In genomic region chr2:221361633-221362032, GRCh38 we compare ENCODE assay signal across 11 cellular contexts.
"Had no signal": no experiment of that assay in that cellular context is flagged by ENCODE, and none has a peak within 500 bp of the region (broad histone marks: within the 10 kb centered on the region; RNA-seq: fewer than 3 reads in every experiment).

No MANE protein-coding gene starts in this region.

- ATAC-seq: GM23338, HCT116 had no signal

- H3K4me2 ChIP-seq: GM23338 had no signal

- FAIRE-seq: H1, H54 had no signal

- DNase-seq: GM23248, GOT3, H7, H9, HCEC 1CT, HFFc6 had no signal

- H3K36me3 ChIP-seq: HAP-1 had no signal

- H3K4me3 ChIP-seq: GM23248, GM23338, HAP-1 had no signal

- H3K4me1 ChIP-seq: HAP-1 had no signal

- H3K9me3 ChIP-seq: HAP-1 had no signal

- H3K27ac ChIP-seq: GM23248 had no signal
